8 cellular contexts compared by ENCODE assay signal in the genomic region with DNA sequence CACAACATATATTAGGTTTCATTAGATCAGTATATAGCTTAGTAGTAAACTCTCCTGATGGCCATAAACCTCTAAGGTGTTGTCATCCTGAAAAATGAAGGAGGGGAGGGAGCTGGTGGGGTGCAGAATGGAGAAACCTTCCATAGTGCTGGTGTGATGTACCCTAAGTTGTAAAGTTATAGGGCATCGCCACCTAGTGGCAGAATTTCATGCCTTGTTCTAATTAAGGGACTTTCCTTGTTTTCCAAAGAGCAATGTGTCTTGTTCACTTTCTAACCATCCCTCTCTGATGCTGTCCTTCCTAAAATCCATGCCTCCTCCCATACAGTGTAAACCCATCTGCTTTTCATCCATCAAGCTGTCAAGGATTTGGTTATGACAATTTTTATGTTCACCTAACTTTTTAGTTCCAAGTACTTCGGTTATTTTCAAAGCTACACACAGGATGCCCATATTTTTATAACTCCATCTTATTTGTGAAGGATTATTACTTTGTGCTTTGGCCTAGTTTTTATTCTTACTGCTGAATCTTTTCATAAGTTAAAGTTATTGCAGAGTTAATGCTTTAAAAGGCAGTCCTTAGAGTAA. TPM values are rescaled to one million over a fixed set of nuclear protein-coding genes. Genes with fewer than 3 reads are reported as not detected.
A peak's percentile ranks its signal among the peaks of the same experiment; 100 is the strongest.
DNase-seq lines count a peak whose midpoint lies in the region; ATAC-seq and TF ChIP-seq lines count a peak whose summit lies in the region.

No MANE protein-coding gene starts in this region.

- DNase-seq in AG20443 (ENCODE audit: low spot score), result peak; percentile 15
- peak; percentile 55 for DNase-seq in M059J (ENCODE audit: low read depth)
- DNase-seq in caudate nucleus (lab: John Stamatoyannopoulos, UW), result peak in 32 of 61 donors; percentile 0 to 69 (median 9)
- no peak for DNase-seq in lower lobe of right lung
- DNase-seq in stimulated activated CD8-positive, alpha-beta memory T cell treated with anti-CD3 and anti-CD28 coated beads, Interleukin-7, amount 100 ng/mL, for 4 hours (ENCODE audit: low read depth in 2 of 2), result peak; percentile 29 to 35

- ATAC-seq in GM18517 (IDR thresholded peaks at IDR 0.05; ENCODE audit: unreplicated experiment), result peak; percentile 45
- ATAC-seq in lower lobe of right lung, result peak; percentile 60 to 73
- ATAC-seq in GM21367 (IDR thresholded peaks at IDR 0.05; ENCODE audit: unreplicated experiment), result no peak

- no peak overlapping the region for H3K27ac ChIP-seq in VCaP
- no peak overlapping the region for H3K27ac ChIP-seq in caudate nucleus (ENCODE audit: low read depth, low read length)
- H3K27ac ChIP-seq in lower lobe of right lung, result no peak overlapping the region

- no peaks in the 10 kb centered on the region for H3K27me3 ChIP-seq in lower lobe of right lung (ENCODE audit: low read depth)

- no peak overlapping the region for H3K4me3 ChIP-seq in lower lobe of right lung

- H3K9me3 ChIP-seq in lower lobe of right lung, result no peaks in the 10 kb centered on the region

- peaks cover 12% of the 10 kb centered on the region for H3K4me1 ChIP-seq in lower lobe of right lung

- peaks cover 3% of the 10 kb centered on the region for H3K36me3 ChIP-seq in lower lobe of right lung

- TF ChIP-seq CTCF in VCaP (conservative IDR thresholded peaks at IDR 0.05), result peak; percentile 60
- TF ChIP-seq CTCF in lower lobe of right lung (IDR thresholded peaks at IDR 0.05), result peak; percentile 51

- intact Hi-C loops in lower lobe of right lung (cut with DNase I), result no loop called here

RNA-seq across cellular contexts. Expression of a gene that starts 4.5 kb away (rescaled TPM):
- 6.7 and 14.5 TPM in 2 replicates for total RNA-seq in M059J (2014; rRNA removed; shearing (Covaris generic))
- total RNA-seq in lower lobe of right lung, result 37.5 TPM
